Comparison of ENCODE assay signal across 12 cellular contexts in the genomic region with DNA sequence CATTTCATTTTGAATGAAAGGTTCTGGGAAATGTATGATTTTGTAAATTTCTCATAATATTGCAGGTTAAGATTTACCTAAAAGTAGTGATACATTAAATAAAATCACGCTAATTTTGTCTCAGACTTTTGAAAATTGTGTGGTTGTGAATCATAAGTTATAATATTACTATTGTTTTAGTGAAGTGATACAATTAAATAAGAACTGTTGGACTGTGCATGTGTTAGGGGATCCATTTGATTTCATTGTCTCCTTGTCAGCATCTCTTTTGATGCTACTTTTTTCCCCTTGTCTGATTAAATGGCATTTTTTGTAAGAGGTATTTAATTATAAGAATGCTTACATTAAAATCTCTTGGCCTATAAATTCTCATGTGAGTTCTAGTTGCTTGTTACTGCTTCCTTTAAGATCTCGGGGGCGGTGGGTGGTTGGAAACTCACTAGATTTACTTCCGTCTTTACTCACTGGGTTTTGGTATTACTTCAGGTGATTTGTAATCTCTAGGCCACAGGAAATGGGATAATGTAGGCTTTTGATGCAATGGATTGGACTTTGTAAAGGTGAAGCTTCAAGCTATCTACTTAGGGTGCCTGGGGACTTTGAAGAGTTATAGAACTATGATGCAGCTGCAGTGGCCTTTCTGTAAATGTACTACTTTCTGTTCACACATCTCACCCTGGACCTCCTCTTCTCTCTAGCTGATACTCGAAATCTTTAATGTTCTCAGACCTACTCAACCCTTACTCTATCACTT.
DNase-seq lines count a peak whose midpoint lies in the region; ATAC-seq and TF ChIP-seq lines count a peak whose summit lies in the region.
"Had no signal": no experiment of that assay in that cellular context is flagged by ENCODE, and none has a peak within 500 bp of the region (broad histone marks: within the 10 kb centered on the region; RNA-seq: fewer than 3 reads in every experiment).

No MANE protein-coding gene starts in this region.

- H3K36me3 Mint-ChIP-seq in activated T-helper 2 cell treated with anti-CD3 and anti-CD28 coated beads, Interferon-gamma antibody, Interleukin-2, Interleukin-4, amounts not matched to agents 10 μg/mL and 5 μg/mL and 100 μg/mL, durations not matched to agents 14 hours and 24 hours and 36 hours (ENCODE audit: low read depth): peaks cover 53% of the 10 kb centered on the region

- H3K27me3 Mint-ChIP-seq in activated T-helper 2 cell treated with anti-CD3 and anti-CD28 coated beads, Interferon-gamma antibody, Interleukin-2, Interleukin-4, amounts not matched to agents 10 μg/mL and 5 μg/mL and 100 μg/mL, durations not matched to agents 14 hours and 24 hours and 36 hours (ENCODE audit: low read depth): no peaks in the 10 kb centered on the region

- intact Hi-C loops in activated T-helper 2 cell treated with anti-CD3 and anti-CD28 coated beads, Interferon-gamma antibody, Interleukin-2, Interleukin-4, amounts not matched to agents 10 μg/mL and 5 μg/mL and 100 μg/mL, durations not matched to agents 14 hours and 24 hours and 36 hours (cut with micrococcal nuclease): loop anchor here (1.0 kb wide), 2 partner anchors 63 to 66 kb away; no protein-coding TSS in a partner anchor
- intact Hi-C loops in lower leg skin (cut with DNase I; ENCODE audit: low total_unique reads): no loop called here

- no peak for TF ChIP-seq POLR2A in lower leg skin (IDR thresholded peaks at IDR 0.05)

- no peaks in the 10 kb centered on the region for H3K9me3 Mint-ChIP-seq in activated T-helper 2 cell treated with anti-CD3 and anti-CD28 coated beads, Interferon-gamma antibody, Interleukin-2, Interleukin-4, amounts not matched to agents 10 μg/mL and 5 μg/mL and 100 μg/mL, durations not matched to agents 14 hours and 24 hours and 36 hours

- TF ChIP-seq CTCF in lower leg skin (IDR thresholded peaks at IDR 0.05): no peak

- 91 to 96% methylated on average over 5 of the region's 5 CpGs for WGBS in lower leg skin, 2 donors

- no peak overlapping the region for H3K4me3 Mint-ChIP-seq in activated T-helper 2 cell treated with anti-CD3 and anti-CD28 coated beads, Interferon-gamma antibody, Interleukin-2, Interleukin-4, amounts not matched to agents 10 μg/mL and 5 μg/mL and 100 μg/mL, durations not matched to agents 14 hours and 24 hours and 36 hours (ENCODE audit: low read depth)

- ATAC-seq in GM21619 (IDR thresholded peaks at IDR 0.05; ENCODE audit: unreplicated experiment): peak; percentile 57
- ATAC-seq in GM18861 (IDR thresholded peaks at IDR 0.05; ENCODE audit: unreplicated experiment): no peak
- ATAC-seq: heart left ventricle had no signal

- DNase-seq in activated CD4-positive, alpha-beta T cell treated with anti-CD3 and anti-CD28 coated beads for 48 hours: peak; percentile 79
- no peak for DNase-seq in activated CD4-positive, alpha-beta T cell treated with anti-CD3 and anti-CD28 coated beads for 1 hour
- DNase-seq in activated T-helper 2 cell treated with anti-CD3 and anti-CD28 coated beads, Interferon-gamma antibody, Interleukin-2, Interleukin-4, amounts not matched to agents 10 μg/mL and 5 μg/mL and 100 μg/mL, durations not matched to agents 14 hours and 24 hours and 36 hours (ENCODE audit: low spot score): no peak
- DNase-seq in stimulated activated CD8-positive, alpha-beta memory T cell treated with anti-CD3 and anti-CD28 coated beads, Interleukin-15, amount 100 ng/mL, for 48 hours (ENCODE audit: low read depth in 2 of 2): peak; percentile 34 to 48
- no peak for DNase-seq in lower leg skin (ENCODE audit: low spot score in 2 of 2)
- no peak for DNase-seq in cerebellar nuclear complex (lab: John Stamatoyannopoulos, UW)
- DNase-seq: heart left ventricle, NCI-H774, thyroid gland had no signal

- no peak overlapping the region for H3K4me3 ChIP-seq in lower leg skin (ENCODE audit: low read depth, poor library complexity, severe bottlenecking)
- H3K4me3 ChIP-seq: heart left ventricle, SJSA1, thyroid gland had no signal

- peak overlapping the region; percentile 39 for H3K27ac Mint-ChIP-seq in activated T-helper 2 cell treated with anti-CD3 and anti-CD28 coated beads, Interferon-gamma antibody, Interleukin-2, Interleukin-4, amounts not matched to agents 10 μg/mL and 5 μg/mL and 100 μg/mL, durations not matched to agents 14 hours and 24 hours and 36 hours

- H3K4me1 Mint-ChIP-seq in activated T-helper 2 cell treated with anti-CD3 and anti-CD28 coated beads, Interferon-gamma antibody, Interleukin-2, Interleukin-4, amounts not matched to agents 10 μg/mL and 5 μg/mL and 100 μg/mL, durations not matched to agents 14 hours and 24 hours and 36 hours (ENCODE audit: low read depth): peaks cover 18% of the 10 kb centered on the region

Comparison
In these comparisons a context has a peak if more than half of its experiments do, and no peak if none do; other contexts are left out.
1. DNase-seq: peak in activated CD4-positive, alpha-beta T cell treated with anti-CD3 and anti-CD28 coated beads for 48 hours (single experiment) and stimulated activated CD8-positive, alpha-beta memory T cell treated with anti-CD3 and anti-CD28 coated beads, Interleukin-15, amount 100 ng/mL, for 48 hours (2 of 2); none in activated CD4-positive, alpha-beta T cell treated with anti-CD3 and anti-CD28 coated beads for 1 hour (single experiment), activated T-helper 2 cell treated with anti-CD3 and anti-CD28 coated beads, Interferon-gamma antibody, Interleukin-2, Interleukin-4, amounts not matched to agents 10 μg/mL and 5 μg/mL and 100 μg/mL, durations not matched to agents 14 hours and 24 hours and 36 hours (single experiment), lower leg skin (0 of 2) and cerebellar nuclear complex (0 of 2).